2 cellular contexts compared by ENCODE assay signal in the genomic region with DNA sequence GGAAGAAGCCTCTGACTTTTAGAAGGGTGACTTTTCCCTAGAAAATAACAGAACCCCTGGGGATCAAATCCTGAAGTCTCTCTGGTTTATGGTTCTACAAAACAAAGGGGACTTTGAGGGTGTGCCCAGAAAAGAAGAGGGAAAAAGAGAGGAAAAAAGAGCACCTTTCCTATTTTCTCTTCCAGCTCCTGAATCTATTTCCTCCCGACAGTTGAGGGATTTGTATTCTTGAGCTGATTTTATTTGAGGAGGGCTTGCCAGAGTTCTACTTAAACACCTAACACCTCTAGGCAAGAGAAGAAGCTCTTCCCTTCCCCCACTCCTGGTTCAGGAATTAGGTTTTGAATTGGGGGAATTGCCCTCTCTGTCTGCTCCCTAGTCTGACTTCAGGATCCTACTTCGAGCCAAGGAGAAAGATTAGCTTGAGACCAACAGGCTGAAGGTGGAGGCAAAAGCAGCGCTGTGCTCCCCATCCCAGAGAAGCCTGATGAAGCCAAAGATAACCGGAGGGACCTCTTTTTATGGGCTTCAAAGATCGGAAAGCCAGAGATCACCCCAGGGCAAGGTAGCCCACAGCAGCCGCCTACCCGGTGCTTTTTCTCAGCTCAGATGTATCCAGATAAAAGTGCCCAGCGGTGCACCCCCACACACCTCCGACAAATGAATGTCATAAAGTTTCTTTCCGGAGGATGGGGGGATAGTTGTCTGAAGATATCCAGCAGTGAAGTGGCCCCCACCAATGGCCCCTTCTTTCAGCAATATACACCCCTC.
TF ChIP-seq lines count a peak whose summit lies in the region.

No MANE protein-coding gene starts in this region.

TF ChIP-seq in A549, 52 proteins besides CTCF, POLR2A, EP300 and RAD21:
- no peak for TF ChIP-seq KDM1A (IDR thresholded peaks at IDR 0.05; ENCODE audit: low read depth)
- TF ChIP-seq TFCP2L1 (CRISPR knock-in tag; IDR thresholded peaks at IDR 0.05) = 0 out of 2 replicates have a peak, but pooled peaks have one; percentile 25

TF ChIP-seq in IMR-90, 13 proteins besides CTCF, POLR2A, EP300 and RAD21:
- TF ChIP-seq RCOR1 (IDR thresholded peaks at IDR 0.05; ENCODE audit: insufficient replicate concordance, low read length) (no peak), MAFK (IDR thresholded peaks at IDR 0.05; ENCODE audit: low read depth, low read length) (no peak), RFX5 (IDR thresholded peaks at IDR 0.05; ENCODE audit: low read depth, low read length) (no peak)
